ENCODE assay signal across 1 cellular context in the genomic region with DNA sequence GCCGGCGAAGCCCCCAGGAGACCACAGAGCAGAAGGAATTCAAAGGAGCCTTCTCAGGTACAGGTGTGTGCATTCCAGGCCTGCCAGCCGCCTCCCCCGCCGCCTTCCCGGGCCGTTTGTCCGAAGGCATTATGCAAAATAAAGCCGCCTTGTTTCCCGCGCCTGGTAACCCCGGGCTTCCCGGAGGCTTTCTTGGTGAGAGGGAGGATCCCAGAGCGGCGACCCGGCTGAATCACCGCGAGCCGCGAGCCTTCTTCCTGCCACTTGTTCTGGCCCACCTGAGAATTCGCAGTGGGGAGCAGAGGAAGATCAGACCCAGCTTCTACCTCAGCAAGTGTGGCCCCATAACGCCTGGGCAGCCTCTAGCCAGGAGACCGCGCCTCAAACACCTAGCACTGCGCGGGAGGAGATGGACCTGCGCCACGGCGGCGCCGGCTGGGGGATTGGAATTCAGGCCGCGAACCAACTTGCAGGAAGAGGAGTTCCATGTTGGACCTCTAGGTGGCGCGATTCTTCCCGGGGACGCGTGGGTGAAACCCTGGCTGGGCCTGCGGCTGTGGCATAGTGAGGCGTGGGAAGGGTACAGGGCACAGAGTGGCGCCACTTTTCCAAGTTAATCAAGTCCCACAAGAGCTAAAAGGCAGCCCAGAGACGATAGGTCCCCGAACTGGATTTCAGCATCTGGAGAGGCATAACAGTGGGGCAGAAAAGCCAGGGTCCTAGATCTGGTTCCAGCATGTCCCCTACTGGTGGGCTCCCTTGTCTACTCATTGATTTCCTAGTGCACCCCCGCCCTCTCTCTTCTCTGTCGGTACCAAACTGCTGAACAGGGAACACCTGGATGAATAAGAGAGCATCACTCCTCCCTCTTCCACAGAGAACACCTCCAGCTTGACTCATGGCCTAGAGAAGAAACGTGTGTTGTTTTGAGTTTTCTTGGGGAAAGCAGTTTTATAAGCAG.
A peak's percentile ranks its signal among the peaks of the same experiment; 100 is the strongest.
TF ChIP-seq lines count a peak whose summit lies in the region.

No MANE protein-coding gene starts in this region.

TF ChIP-seq in H1, 55 proteins besides CTCF, POLR2A, EP300 and RAD21 (continued from another document):
- TF ChIP-seq CHD7 (IDR thresholded peaks at IDR 0.05; ENCODE audit: insufficient replicate concordance, low read length) (no peak), POLR2AphosphoS5 (IDR thresholded peaks at IDR 0.05; ENCODE audit: low read depth, low read length) (peak; percentile 89), ASH2L (IDR thresholded peaks at IDR 0.05; ENCODE audit: low read length) (peak; percentile 94), YY1 (IDR thresholded peaks at IDR 0.05; ENCODE audit: low read depth, low read length) (peak; percentile 31; the same call in 1 of the 2 replicates), TCF12 (IDR thresholded peaks at IDR 0.05; ENCODE audit: low read depth, low read length) (peak; percentile 75), RNF2 (IDR thresholded peaks at IDR 0.05; ENCODE audit: borderline replicate concordance, low read depth, low read length, missing control alignments, poor library complexity, severe bottlenecking) (no peak), POU5F1 (IDR thresholded peaks at IDR 0.05; ENCODE audit: low read depth, low read length) (no peak), BCL11A (IDR thresholded peaks at IDR 0.05; ENCODE audit: low read depth in 2 of 2, low read length in 2 of 2) (no peak), KDM5A (IDR thresholded peaks at IDR 0.05; ENCODE audit: low read length) (no peak), MAFK (IDR thresholded peaks at IDR 0.05; ENCODE audit: low read depth, low read length) (no peak), SUZ12 (IDR thresholded peaks at IDR 0.05; ENCODE audit: low read length) (peak; percentile 10; the same call in 1 of the 2 replicates), CHD2 (IDR thresholded peaks at IDR 0.05; ENCODE audit: low read length) (no peak), GTF2F1 (IDR thresholded peaks at IDR 0.05; ENCODE audit: borderline replicate concordance, low read depth, low read length) (no peak), SIX5 (IDR thresholded peaks at IDR 0.05; ENCODE audit: low read depth, low read length) (no peak), TEAD4 (IDR thresholded peaks at IDR 0.05; ENCODE audit: low read depth, low read length) (peak; percentile 85), SP4 (IDR thresholded peaks at IDR 0.05; ENCODE audit: low read length) (0 out of 2 replicates have a peak, but pooled peaks have one; percentile 58), TBP (IDR thresholded peaks at IDR 0.05; ENCODE audit: low read depth, low read length) (peak; percentile 52; the same call in 1 of the 2 replicates), KDM4A (IDR thresholded peaks at IDR 0.05; ENCODE audit: low read depth, low read length, severe bottlenecking) (peak; percentile 55), BACH1 (IDR thresholded peaks at IDR 0.05; ENCODE audit: low read length) (peak; percentile 85), CEBPB (IDR thresholded peaks at IDR 0.05; ENCODE audit: low read depth, low read length) (no peak), SIN3A (conservative IDR thresholded peaks at IDR 0.05 in 1 of 2, IDR thresholded peaks at IDR 0.05 in 1 of 2; ENCODE audit: low read depth in 1 of 2, low read length in 2 of 2) (peak in 1 of 2 experiments; percentile 38; a peak in 1 of 4 replicates), ATF3 (IDR thresholded peaks at IDR 0.05; ENCODE audit: insufficient read depth, low read depth, low read length) (no peak), JUND (IDR thresholded peaks at IDR 0.05; ENCODE audit: low read length) (no peak), RBBP5 (IDR thresholded peaks at IDR 0.05; ENCODE audit: borderline replicate concordance, low read depth, low read length) (peak; percentile 78; the same call in 1 of the 2 replicates), CBX8 (IDR thresholded peaks at IDR 0.05; ENCODE audit: borderline replicate concordance, low read depth, low read length) (no peak), CBX5 (IDR thresholded peaks at IDR 0.05; ENCODE audit: low read depth, low read length) (no peak), SP1 (IDR thresholded peaks at IDR 0.05; ENCODE audit: low read depth, low read length) (no peak), CHD1 (IDR thresholded peaks at IDR 0.05; ENCODE audit: low read depth, low read length) (no peak), MAX (IDR thresholded peaks at IDR 0.05) (peak; percentile 68), CTBP2 (IDR thresholded peaks at IDR 0.05; ENCODE audit: borderline replicate concordance, insufficient read depth, insufficient read length, low read length) (peak; percentile 85), GABPA (IDR thresholded peaks at IDR 0.05; ENCODE audit: borderline replicate concordance, insufficient read depth, low read length) (no peak), TAF1 (IDR thresholded peaks at IDR 0.05; ENCODE audit: low read depth, low read length) (peak; percentile 70), RXRA (IDR thresholded peaks at IDR 0.05; ENCODE audit: insufficient read depth, low read depth, low read length) (no peak), SRF (IDR thresholded peaks at IDR 0.05; ENCODE audit: low read depth, low read length) (no peak), SP2 (IDR thresholded peaks at IDR 0.05; ENCODE audit: low read length) (no peak), EGR1 (IDR thresholded peaks at IDR 0.05; ENCODE audit: borderline replicate concordance, low read depth, low read length) (0 out of 2 replicates have a peak, but pooled peaks have one; percentile 56), FOSL1 (IDR thresholded peaks at IDR 0.05; ENCODE audit: insufficient read depth, low read depth, low read length) (no peak), TAF7 (optimal IDR thresholded peaks at IDR 0.05; ENCODE audit: borderline replicate concordance, low read depth, low read length) (peak; percentile 66), ZNF274 (IDR thresholded peaks at IDR 0.05; ENCODE audit: borderline replicate concordance, extremely low read depth, low read length) (no peak), PHF8 (conservative IDR thresholded peaks at IDR 0.05; ENCODE audit: low read depth, low read length) (peak; percentile 59; the same call in 1 of the 2 replicates), NANOG (IDR thresholded peaks at IDR 0.05; ENCODE audit: insufficient read depth, low read depth, low read length, poor library complexity, severe bottlenecking) (no peak), EZH2 (IDR thresholded peaks at IDR 0.05; ENCODE audit: low read depth, low read length, severe bottlenecking) (no peak), CREB1 (IDR thresholded peaks at IDR 0.05) (peak; percentile 38), SIRT6 (IDR thresholded peaks at IDR 0.05; ENCODE audit: low read length) (no peak), KDM1A (IDR thresholded peaks at IDR 0.05; ENCODE audit: borderline replicate concordance, low read length) (peak; percentile 64; the same call in 1 of the 2 replicates)
- TF ChIP-seq, protein P1, sequence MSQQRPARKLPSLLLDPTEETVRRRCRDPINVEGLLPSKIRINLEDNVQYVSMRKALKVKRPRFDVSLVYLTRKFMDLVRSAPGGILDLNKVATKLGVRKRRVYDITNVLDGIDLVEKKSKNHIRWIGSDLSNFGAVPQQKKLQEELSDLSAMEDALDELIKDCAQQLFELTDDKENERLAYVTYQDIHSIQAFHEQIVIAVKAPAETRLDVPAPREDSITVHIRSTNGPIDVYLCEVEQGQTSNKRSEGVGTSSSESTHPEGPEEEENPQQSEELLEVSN (IDR thresholded peaks at IDR 0.05), result peak; percentile 93
- TF ChIP-seq, protein P2, sequence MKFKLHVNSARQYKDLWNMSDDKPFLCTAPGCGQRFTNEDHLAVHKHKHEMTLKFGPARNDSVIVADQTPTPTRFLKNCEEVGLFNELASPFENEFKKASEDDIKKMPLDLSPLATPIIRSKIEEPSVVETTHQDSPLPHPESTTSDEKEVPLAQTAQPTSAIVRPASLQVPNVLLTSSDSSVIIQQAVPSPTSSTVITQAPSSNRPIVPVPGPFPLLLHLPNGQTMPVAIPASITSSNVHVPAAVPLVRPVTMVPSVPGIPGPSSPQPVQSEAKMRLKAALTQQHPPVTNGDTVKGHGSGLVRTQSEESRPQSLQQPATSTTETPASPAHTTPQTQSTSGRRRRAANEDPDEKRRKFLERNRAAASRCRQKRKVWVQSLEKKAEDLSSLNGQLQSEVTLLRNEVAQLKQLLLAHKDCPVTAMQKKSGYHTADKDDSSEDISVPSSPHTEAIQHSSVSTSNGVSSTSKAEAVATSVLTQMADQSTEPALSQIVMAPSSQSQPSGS (IDR thresholded peaks at IDR 0.05; ENCODE audit: low read length), result no peak
TF ChIP-seq in H1: peak in this region for 23.
